ENCODE assay signal across 12 cellular contexts in genomic region chr12:27123642-27124041, GRCh38. TPM values are rescaled to one million over a fixed set of nuclear protein-coding genes. Genes with fewer than 3 reads are reported as not detected.
DNase-seq lines count a peak whose midpoint lies in the region; ATAC-seq and TF ChIP-seq lines count a peak whose summit lies in the region.
"Had no signal": no experiment of that assay in that cellular context is flagged by ENCODE, and none has a peak within 500 bp of the region (broad histone marks: within the 10 kb centered on the region; RNA-seq: fewer than 3 reads in every experiment).

No MANE protein-coding gene starts in this region.

- H3K27ac ChIP-seq in breast epithelium (no peak overlapping the region), esophagus squamous epithelium (no peak overlapping the region), upper lobe of right lung (no peak overlapping the region)

- no TSS peak for BruUV-seq in MCF 10A (replicated peaks; lab: Mats Ljungman, UMichigan)

- no peaks in the 10 kb centered on the region for H3K4me1 Mint-ChIP-seq in MCF 10A (ENCODE audit: insufficient read depth, unreplicated experiment)

- no peaks in the 10 kb centered on the region for H3K27me3 Mint-ChIP-seq in MCF 10A (ENCODE audit: insufficient read depth, unreplicated experiment)

- H3K36me3 ChIP-seq in breast epithelium (no peaks in the 10 kb centered on the region), esophagus squamous epithelium (no peaks in the 10 kb centered on the region), upper lobe of right lung (no peaks in the 10 kb centered on the region)

- no peak overlapping the region for H3K4me3 ChIP-seq in breast epithelium
- no peak overlapping the region for H3K4me3 ChIP-seq in esophagus squamous epithelium
- no peak overlapping the region for H3K4me3 ChIP-seq in upper lobe of right lung

- no peak overlapping the region for H3K4me3 Mint-ChIP-seq in MCF 10A (ENCODE audit: unreplicated experiment)

- peak; percentile 53 for DNase-seq in MCF 10A (ENCODE audit: unreplicated experiment)
- no peak for DNase-seq in breast epithelium (ENCODE audit: low spot score in 2 of 2)
- DNase-seq in NCI-H460 (ENCODE audit: extremely low read depth, low read depth) = peak; percentile 30
- no peak for DNase-seq in esophagus squamous epithelium (lab: John Stamatoyannopoulos, UW)
- no peak for DNase-seq in upper lobe of right lung
- DNase-seq in omental fat pad (ENCODE audit: low spot score) = no peak
- no peak for DNase-seq in activated naive CD4-positive, alpha-beta T cell (lab: John Stamatoyannopoulos, UW)
- DNase-seq: activated effector memory CD4-positive, alpha-beta T cell treated with anti-CD3 and anti-CD28 coated beads, Interleukin-2, amount 50 U/mL, for 16 hours; NCI-H524 treated with DMSO at 0.1 percent for 48 hours; stimulated activated CD4-positive, alpha-beta T cell treated with anti-CD3 and anti-CD28 coated beads, Interleukin-2, amount 100 ng/mL, for 24 hours had no signal

- no peaks in the 10 kb centered on the region for H3K9me3 Mint-ChIP-seq in MCF 10A (ENCODE audit: unreplicated experiment)

- H3K36me3 Mint-ChIP-seq in MCF 10A (ENCODE audit: insufficient read depth, unreplicated experiment) = no peaks in the 10 kb centered on the region

- CTCF ChIA-PET in MCF 10A (lab: Yijun Ruan, JAX) = interaction anchor here (0.6 to 3.7 kb wide), 15 partner anchors 16 to 181 kb away, joined by 3 to 28 read pairs (median 5); partner anchors contain the start of gene TM7SF3

- 57 to 68% methylated on average over 3 of the region's 3 CpGs for WGBS in esophagus squamous epithelium, 2 donors

- POLR2A ChIA-PET in MCF 10A (lab: Yijun Ruan, JAX) = interaction anchor here (4.1 kb wide), 1 partner anchor 109 kb away, joined by 36 read pairs; the partner anchor contains the start of gene TM7SF3

- intact Hi-C loops in MCF 10A (cut with micrococcal nuclease) = loop anchor here (1.0 to 5.0 kb wide), 2 partner anchors 108 to 184 kb away; no protein-coding TSS in a partner anchor
- intact Hi-C loops in breast epithelium (cut with DNase I; ENCODE audit: low total_unique reads) = no loop called here
- intact Hi-C loops in esophagus squamous epithelium (cut with DNase I) = loop anchor here (10.0 kb wide), 1 partner anchor 89 kb away; no protein-coding TSS in a partner anchor
- intact Hi-C loops in upper lobe of right lung (cut with DNase I) = no loop called here

- H3K4me1 ChIP-seq in breast epithelium (no peaks in the 10 kb centered on the region), esophagus squamous epithelium (peaks cover 0 to 11% (median 0%) of the 10 kb centered on the region in 3 donors), upper lobe of right lung (no peaks in the 10 kb centered on the region)

- TF ChIP-seq CTCF in MCF 10A (IDR thresholded peaks at IDR 0.05; ENCODE audit: unreplicated experiment) (peak; percentile 34), breast epithelium (IDR thresholded peaks at IDR 0.05) (peak in 1 of 3 donors; percentile 20), esophagus squamous epithelium (IDR thresholded peaks at IDR 0.05) (peak in 5 of 6 experiments; percentile 14 to 76 (median 52)), upper lobe of right lung (IDR thresholded peaks at IDR 0.05) (peak; percentile 28), omental fat pad (IDR thresholded peaks at IDR 0.05) (no peak)

- H3K9me3 ChIP-seq in breast epithelium (no peaks in the 10 kb centered on the region), esophagus squamous epithelium (no peaks in the 10 kb centered on the region), upper lobe of right lung (no peaks in the 10 kb centered on the region)

- H3K27ac Mint-ChIP-seq in MCF 10A (ENCODE audit: low read depth, unreplicated experiment) = no peak overlapping the region

- peak; percentile 53 for ATAC-seq in upper lobe of right lung
- ATAC-seq in GM18505 (IDR thresholded peaks at IDR 0.05; ENCODE audit: unreplicated experiment) = no peak
- no peak for ATAC-seq in omental fat pad (ENCODE audit: low FRiP score)

- TF ChIP-seq POLR2A in breast epithelium (IDR thresholded peaks at IDR 0.05) (no peak), esophagus squamous epithelium (IDR thresholded peaks at IDR 0.05) (no peak), GM18505 (IDR thresholded peaks at IDR 0.05; ENCODE audit: borderline replicate concordance, extremely low read depth, insufficient read depth, insufficient read length) (no peak)

- H3K27me3 ChIP-seq in breast epithelium = no peaks in the 10 kb centered on the region
- no peaks in the 10 kb centered on the region for H3K27me3 ChIP-seq in esophagus squamous epithelium
- no peaks in the 10 kb centered on the region for H3K27me3 ChIP-seq in upper lobe of right lung

RNA-seq across cellular contexts. Expression of gene C12orf71, which starts 41.3 kb away (rescaled TPM):
- not detected in 2 replicates for total RNA-seq in MCF 10A (2022)
- total RNA-seq in breast epithelium = not detected
- total RNA-seq in NCI-H460 (2014; rRNA removed; shearing (Covaris generic)) = not detected in 2 replicates
- polyA plus RNA-seq in NCI-H460 (2014; cell fraction: nucleus; rRNA removed) = not detected in 2 replicates
- not detected for total RNA-seq in esophagus squamous epithelium
- total RNA-seq in upper lobe of right lung = not detected
- not detected for total RNA-seq in omental fat pad
- total RNA-seq: Daoy had no signal

Comparison
In these comparisons a context has a peak if more than half of its experiments do, and no peak if none do; other contexts are left out.
1. DNase-seq: peak in MCF 10A (single experiment) and NCI-H460 (single experiment); none in breast epithelium (0 of 2), esophagus squamous epithelium (single experiment), upper lobe of right lung (single experiment), omental fat pad (single experiment) and activated naive CD4-positive, alpha-beta T cell (0 of 4).
2. intact Hi-C loops: an anchor here in MCF 10A (1.0 to 5.0 kb wide) and esophagus squamous epithelium (10.0 kb wide); none called in breast epithelium and upper lobe of right lung.
3. CTCF ChIP-seq: peak in MCF 10A (single experiment), esophagus squamous epithelium (5 of 6) and upper lobe of right lung (single experiment); none in omental fat pad (0 of 3).